In the genomic region with DNA sequence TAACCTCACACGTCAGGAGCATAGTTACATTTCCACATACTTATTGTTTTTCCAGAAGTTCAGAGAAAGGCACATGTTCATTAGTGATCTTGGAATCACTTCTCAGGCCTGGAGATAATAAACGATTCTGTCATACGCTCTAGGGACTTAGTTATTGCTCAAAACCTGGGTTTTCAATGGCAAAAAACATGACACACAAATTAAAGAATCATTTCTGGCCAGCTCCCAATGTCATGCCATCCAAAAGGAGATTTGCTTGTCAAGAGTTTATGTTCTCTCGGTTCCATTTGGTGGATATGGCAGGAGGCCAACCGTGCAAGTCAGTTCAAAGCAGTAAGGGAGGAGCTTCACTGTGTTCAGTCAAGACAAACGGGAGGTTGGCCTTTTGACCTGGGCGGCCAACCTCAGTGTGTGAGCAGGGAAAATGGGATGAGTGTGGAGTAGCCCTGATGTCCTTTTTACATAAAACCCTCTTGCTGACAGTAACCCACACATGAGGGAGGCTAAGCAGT, we compare ENCODE assay signal across 13 cellular contexts.
DNase-seq lines count a peak whose midpoint lies in the region; ATAC-seq, FAIRE-seq and TF ChIP-seq lines count a peak whose summit lies in the region.
"Had no signal": no experiment of that assay in that cellular context is flagged by ENCODE, and none has a peak within 500 bp of the region (broad histone marks: within the 10 kb centered on the region; RNA-seq: fewer than 3 reads in every experiment).

No MANE protein-coding gene starts in this region.

- no peak for TF ChIP-seq CTCF in HepG2 (CRISPR knock-in tag; IDR thresholded peaks at IDR 0.05)
- TF ChIP-seq CTCF in right lobe of liver (IDR thresholded peaks at IDR 0.05): no peak

- H4K91ac ChIP-seq in mesenchymal stem cell (ENCODE audit: low read length): no peak overlapping the region

- H3K4ac ChIP-seq in mesenchymal stem cell (ENCODE audit: low read depth in 1 of 2, low read length in 2 of 2) (peak overlapping the region in 1 of 2 experiments; percentile 64), mesendoderm (ENCODE audit: low read depth, low read length) (no peak overlapping the region)

- H3K9ac ChIP-seq in HepG2 (ENCODE audit: insufficient read depth, low read depth, low read length): no peak overlapping the region
- H3K9ac ChIP-seq in mesenchymal stem cell (ENCODE audit: low read length): peak overlapping the region; percentile 55
- no peak overlapping the region for H3K9ac ChIP-seq in mesendoderm (ENCODE audit: low read length)

- H3K36me3 ChIP-seq in HepG2 (replicated peaks in 1 of 2; ENCODE audit: control insufficient read depth in 1 of 2, insufficient read depth in 2 of 2, low read length in 2 of 2) (no peaks in the 10 kb centered on the region), right lobe of liver (no peaks in the 10 kb centered on the region), mesenchymal stem cell (ENCODE audit: control insufficient read depth in 1 of 2, insufficient read depth in 2 of 2, low read depth in 1 of 2, low read length in 2 of 2) (no peaks in the 10 kb centered on the region), mesendoderm (ENCODE audit: control insufficient read depth, insufficient read depth, low read length) (no peaks in the 10 kb centered on the region)
- H3K36me3 ChIP-seq: HAP-1 had no signal

- no peak for TF ChIP-seq RAD21 in HepG2 (CRISPR knock-in tag; IDR thresholded peaks at IDR 0.05)

- BruUV-seq in HepG2 (replicated peaks; lab: Mats Ljungman, UMichigan): no TSS peak

- H3K14ac ChIP-seq in mesenchymal stem cell (ENCODE audit: low read length in 2 of 2): no peak overlapping the region

- FAIRE-seq in HepG2 (lab: Jason Lieb, UNC): no peak

- CTCF ChIA-PET in HepG2 (lab: Yijun Ruan, JAX; ENCODE audit: low intra/inter-chr PET ratio, low total read pairs): no interaction called here

- no peak overlapping the region for H4K5ac ChIP-seq in mesendoderm (ENCODE audit: low read length)

- intact Hi-C loops in HepG2 (cut with micrococcal nuclease; ENCODE audit: unreplicated experiment): no loop called here
- intact Hi-C loops in right lobe of liver (cut with DNase I): no loop called here

- peak overlapping the region; percentile 15 for H4K8ac ChIP-seq in mesenchymal stem cell (ENCODE audit: low read length)
- H4K8ac ChIP-seq in mesendoderm (ENCODE audit: low read depth, low read length): no peak overlapping the region

- H3K4me1 ChIP-seq in HepG2 (ENCODE audit: insufficient read depth, low read length) (peaks cover 12% of the 10 kb centered on the region), right lobe of liver (no peaks in the 10 kb centered on the region), mesenchymal stem cell (ENCODE audit: control insufficient read depth, insufficient read depth, low read depth, low read length) (no peaks in the 10 kb centered on the region), mesendoderm (ENCODE audit: control insufficient read depth, low read depth, low read length) (no peaks in the 10 kb centered on the region)
- H3K4me1 ChIP-seq: HAP-1 had no signal

- H3K56ac ChIP-seq in mesendoderm (ENCODE audit: low read length): no peak overlapping the region

- H4K20me1 ChIP-seq in HepG2 (ENCODE audit: insufficient read depth, low read length): no peaks in the 10 kb centered on the region

- no peak overlapping the region for H3K4me2 ChIP-seq in HepG2 (ENCODE audit: low read depth, low read length)
- no peak overlapping the region for H3K4me2 ChIP-seq in mesenchymal stem cell (ENCODE audit: low read length, poor library complexity, severe bottlenecking)
- no peak overlapping the region for H3K4me2 ChIP-seq in mesendoderm (ENCODE audit: low read length)

- 22% methylated on average over 7 of the region's 7 CpGs for WGBS in HepG2 (ENCODE audit: low lambda C conversion rate)
- 48% methylated on average over 7 of the region's 7 CpGs for WGBS in right lobe of liver (ENCODE audit: insufficient coverage, low coverage, low lambda C conversion rate, missing lambda C conversion rate)
- 75% methylated on average over 7 of the region's 7 CpGs for WGBS in mesenchymal stem cell
- no CpG with 5 or more reads among the region's 7 CpGs for WGBS in mesendoderm (ENCODE audit: extremely low coverage, insufficient coverage, low lambda C conversion rate)

- H2BK15ac ChIP-seq in mesenchymal stem cell (ENCODE audit: low read depth, poor library complexity, severe bottlenecking) (peak overlapping the region; percentile 80), mesendoderm (replicated peaks; ENCODE audit: low read depth) (no peak overlapping the region)

- no peak overlapping the region for H2BK5ac ChIP-seq in mesenchymal stem cell (ENCODE audit: low read depth, low read length, poor library complexity, severe bottlenecking)
- no peak overlapping the region for H2BK5ac ChIP-seq in mesendoderm (ENCODE audit: low read length)

- H2BK120ac ChIP-seq in mesenchymal stem cell (ENCODE audit: low read depth, low read length): peak overlapping the region; percentile 19
- H2BK120ac ChIP-seq in mesendoderm (ENCODE audit: low read depth, low read length): no peak overlapping the region

- H3K27ac ChIP-seq in HepG2 (ENCODE audit: extremely low read length, insufficient read depth, low read length): no peak overlapping the region
- no peak overlapping the region for H3K27ac ChIP-seq in right lobe of liver
- no peak overlapping the region for H3K27ac ChIP-seq in mesenchymal stem cell (ENCODE audit: low read length, poor library complexity, severe bottlenecking)
- H3K27ac ChIP-seq in mesendoderm (ENCODE audit: low read depth, low read length): no peak overlapping the region

- H3K4me3 ChIP-seq in HepG2 (replicated peaks in 1 of 3; ENCODE audit: insufficient read depth in 1 of 3, low read depth in 2 of 3, low read length in 3 of 3): no peak overlapping the region
- H3K4me3 ChIP-seq in right lobe of liver: no peak overlapping the region
- H3K4me3 ChIP-seq in mesenchymal stem cell (ENCODE audit: insufficient read depth in 1 of 2, low read depth in 1 of 2, low read length in 2 of 2): no peak overlapping the region
- H3K4me3 ChIP-seq in mesendoderm (ENCODE audit: low read length): no peak overlapping the region
- H3K4me3 ChIP-seq: HAP-1 had no signal

- no peak for TF ChIP-seq EP300 in HepG2 (IDR thresholded peaks at IDR 0.05; ENCODE audit: low read depth in 2 of 2, low read length in 2 of 2)
- TF ChIP-seq EP300 in HepG2 (CRISPR knock-in tag; IDR thresholded peaks at IDR 0.05; ENCODE audit: borderline replicate concordance): no peak

- ATAC-seq in HepG2: no peak
- ATAC-seq in right lobe of liver: no peak
- ATAC-seq in esophagus mucosa: peak; percentile 82
- no peak for ATAC-seq in GM21529 (IDR thresholded peaks at IDR 0.05; ENCODE audit: unreplicated experiment)
- ATAC-seq in HG03139 (IDR thresholded peaks at IDR 0.05; ENCODE audit: unreplicated experiment): no peak
- ATAC-seq in HG03045 (IDR thresholded peaks at IDR 0.05; ENCODE audit: unreplicated experiment): no peak
- ATAC-seq: stimulated activated naive CD8-positive, alpha-beta T cell treated with anti-CD3 and anti-CD28 coated beads, Interleukin-15, Interleukin-2, amounts not matched to agents 100 U/mL and 50 U/mL, for 24 hours had no signal

- H3K79me1 ChIP-seq in mesenchymal stem cell (replicated peaks; ENCODE audit: low read length, poor library complexity, severe bottlenecking): no peaks in the 10 kb centered on the region
- no peaks in the 10 kb centered on the region for H3K79me1 ChIP-seq in mesendoderm (ENCODE audit: low read length)

- in situ Hi-C loops in HepG2 (cut with HindIII; ENCODE audit: extremely low pct_ligation_motif_present, low pct_unique_long_range_greater_than_20kb): no loop called here

- H3K18ac ChIP-seq in mesenchymal stem cell (ENCODE audit: low read depth in 1 of 2, low read length in 2 of 2): peak overlapping the region in 1 of 2 experiments; percentile 43
- no peak overlapping the region for H3K18ac ChIP-seq in mesendoderm (ENCODE audit: low read length)

- H3K27me3 ChIP-seq in HepG2 (ENCODE audit: control insufficient read depth in 1 of 2, insufficient read depth in 2 of 2, low read length in 2 of 2) (no peaks in the 10 kb centered on the region), right lobe of liver (no peaks in the 10 kb centered on the region), mesenchymal stem cell (ENCODE audit: control insufficient read depth in 1 of 2, insufficient read depth in 1 of 2, low read length in 2 of 2) (no peaks in the 10 kb centered on the region), mesendoderm (ENCODE audit: insufficient read depth, low read length, poor library complexity) (no peaks in the 10 kb centered on the region)

- H3K23ac ChIP-seq in mesenchymal stem cell (ENCODE audit: low read length in 2 of 2) (no peak overlapping the region), mesendoderm (ENCODE audit: low read length) (no peak overlapping the region)

- DNase-seq in HepG2 (ENCODE audit: low spot score) (no peak), right lobe of liver (no peak), mesenchymal stem cell (peak; percentile 30), mesendoderm (no peak)
- DNase-seq: GF-D8; MM.1S; stimulated activated CD4-positive, alpha-beta T cell treated with anti-CD3 and anti-CD28 coated beads, Interleukin-15, amount 100 ng/mL, for 24 hours; stimulated activated naive CD8-positive, alpha-beta T cell treated with anti-CD3 and anti-CD28 coated beads, Interleukin-15, Interleukin-2, amounts not matched to agents 100 U/mL and 50 U/mL, for 24 hours had no signal

- H2AFZ ChIP-seq in HepG2 (ENCODE audit: low read length) (no peak overlapping the region), mesenchymal stem cell (ENCODE audit: low read depth, low read length) (no peak overlapping the region)

- POLR2A ChIA-PET in HepG2 (lab: Yijun Ruan, JAX): no interaction called here

- H3K9me3 ChIP-seq in HepG2 (ENCODE audit: low read length) (no peaks in the 10 kb centered on the region), right lobe of liver (no peaks in the 10 kb centered on the region), mesenchymal stem cell (ENCODE audit: control insufficient read depth, low read length) (no peaks in the 10 kb centered on the region)
- H3K9me3 ChIP-seq: HAP-1 had no signal

- TF ChIP-seq POLR2A in HepG2 (IDR thresholded peaks at IDR 0.05; ENCODE audit: insufficient read depth in 1 of 2, low read depth in 2 of 2, low read length in 2 of 2) (no peak), right lobe of liver (IDR thresholded peaks at IDR 0.05) (no peak)

- H2AK5ac ChIP-seq in mesenchymal stem cell (ENCODE audit: low read length, severe bottlenecking) (no peak overlapping the region), mesendoderm (ENCODE audit: low read length) (no peak overlapping the region)

- peak overlapping the region in 1 of 2 experiments; percentile 77 for H2BK12ac ChIP-seq in mesenchymal stem cell (ENCODE audit: low read length in 2 of 2)

- H3K79me2 ChIP-seq in HepG2 (ENCODE audit: insufficient read depth, low read length) (no peaks in the 10 kb centered on the region), mesendoderm (ENCODE audit: control insufficient read depth, insufficient read depth, low read length) (no peaks in the 10 kb centered on the region)

TF ChIP-seq in HepG2, 621 proteins besides CTCF, POLR2A, EP300 and RAD21 (continues in another document):
- no peak for TF ChIP-seq KDM4B (CRISPR knock-in tag; IDR thresholded peaks at IDR 0.05)
- TF ChIP-seq, protein P1, sequence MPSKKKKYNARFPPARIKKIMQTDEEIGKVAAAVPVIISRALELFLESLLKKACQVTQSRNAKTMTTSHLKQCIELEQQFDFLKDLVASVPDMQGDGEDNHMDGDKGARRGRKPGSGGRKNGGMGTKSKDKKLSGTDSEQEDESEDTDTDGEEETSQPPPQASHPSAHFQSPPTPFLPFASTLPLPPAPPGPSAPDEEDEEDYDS (CRISPR knock-in tag; IDR thresholded peaks at IDR 0.05): no peak
